ENCODE assay signal across 1 cellular context in the genomic region with DNA sequence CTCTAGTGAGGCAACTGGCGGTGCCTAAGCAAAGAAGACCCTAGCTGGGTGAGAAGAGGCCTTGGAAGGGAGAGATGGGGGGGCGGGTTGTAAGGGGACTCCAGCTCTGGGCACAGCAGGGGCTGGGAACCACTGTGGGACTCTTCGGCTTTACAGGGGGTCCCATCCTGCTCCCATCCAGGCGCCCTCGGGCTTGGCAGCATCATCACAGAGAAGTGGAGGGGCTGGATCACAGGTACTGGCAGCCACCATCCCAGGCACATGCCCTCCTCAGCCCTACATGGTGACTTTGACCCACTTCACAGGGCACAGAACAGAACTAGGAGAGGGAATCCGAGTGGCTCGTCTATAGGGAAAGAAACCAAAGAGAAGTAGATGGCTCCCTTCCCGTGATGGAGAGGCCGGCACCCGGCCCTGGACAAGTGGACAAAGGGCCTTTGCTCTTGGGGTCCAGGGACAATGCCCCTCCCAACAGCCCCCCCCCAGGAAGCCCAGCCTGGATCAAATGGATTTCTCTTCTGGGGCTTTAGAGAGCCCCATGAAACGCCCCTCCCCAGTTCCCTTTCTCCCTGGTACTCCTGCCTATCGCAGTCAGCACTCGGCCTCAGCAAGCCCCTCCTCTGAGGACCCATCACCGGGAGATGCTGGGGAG.
TF ChIP-seq lines count a peak whose summit lies in the region.

No MANE protein-coding gene starts in this region.

TF ChIP-seq in K562, 482 proteins besides CTCF, POLR2A, EP300 and RAD21 (continued from another document):
- TF ChIP-seq, protein P1, sequence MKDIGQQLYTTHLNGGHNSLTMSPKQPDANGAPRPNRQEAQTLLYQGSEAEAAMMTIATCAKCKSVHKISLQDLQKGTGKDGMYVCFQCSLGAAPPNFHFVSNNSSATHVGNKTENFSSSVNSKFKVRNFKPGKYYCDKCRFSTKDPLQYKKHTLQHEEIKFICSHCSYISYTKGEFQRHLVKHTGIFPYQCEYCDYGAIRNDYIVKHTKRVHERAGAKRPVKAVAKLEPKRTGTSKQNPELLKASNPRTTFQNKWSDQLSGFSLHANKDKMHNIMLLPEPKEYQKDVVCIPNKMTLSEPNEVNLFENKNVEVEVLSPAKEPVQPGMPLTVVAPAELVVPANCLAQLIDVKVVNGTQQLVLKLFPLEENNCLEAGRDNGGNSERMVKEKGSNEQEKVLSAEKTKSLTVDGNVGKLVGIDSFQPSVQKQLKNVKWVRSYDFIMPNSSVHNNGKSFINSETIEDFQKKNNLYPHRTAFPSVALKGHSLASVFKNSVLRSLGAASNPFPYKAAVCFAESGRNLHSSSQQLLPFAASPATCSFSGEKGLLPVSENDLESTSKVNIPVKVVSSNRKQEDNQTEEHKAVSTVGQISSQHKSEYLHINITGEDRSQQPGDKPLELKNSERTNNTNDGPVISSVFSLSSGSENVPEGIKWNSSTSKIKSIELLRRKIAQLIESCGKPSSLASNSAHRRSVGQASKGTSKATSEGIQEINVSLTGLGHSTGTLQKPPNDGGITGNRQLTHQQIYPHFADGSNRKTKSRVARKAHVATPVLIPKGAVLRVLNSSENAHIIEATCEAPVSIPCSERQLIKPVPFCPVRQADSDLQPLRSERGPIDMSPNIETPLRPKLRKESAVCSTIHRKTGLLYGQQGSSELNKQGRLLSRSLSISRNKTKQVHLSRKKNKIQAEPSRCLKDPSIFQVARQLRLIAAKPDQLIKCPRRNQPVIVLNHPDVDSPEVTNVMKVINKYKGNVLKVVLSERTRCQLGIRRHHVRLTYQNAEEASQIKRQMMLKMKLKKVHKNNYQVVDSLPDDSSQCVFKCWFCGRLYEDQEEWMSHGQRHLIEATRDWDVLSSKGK (CRISPR knock-in tag; IDR thresholded peaks at IDR 0.05) = no peak
